Comparison of ENCODE assay signal across 21 cellular contexts in genomic region chr10:17564911-17565310, GRCh38. TPM values are rescaled to one million over a fixed set of nuclear protein-coding genes. Genes with fewer than 3 reads are reported as not detected.
DNase-seq lines count a peak whose midpoint lies in the region; ATAC-seq and TF ChIP-seq lines count a peak whose summit lies in the region.
"Had no signal": no experiment of that assay in that cellular context is flagged by ENCODE, and none has a peak within 500 bp of the region (broad histone marks: within the 10 kb centered on the region; RNA-seq: fewer than 3 reads in every experiment).

No MANE protein-coding gene starts in this region.

- ATAC-seq in mucosa of descending colon (no peak), GM19452 (IDR thresholded peaks at IDR 0.05; ENCODE audit: unreplicated experiment) (no peak), GM21360 (IDR thresholded peaks at IDR 0.05; ENCODE audit: unreplicated experiment) (no peak)
- ATAC-seq: CD8-positive, alpha-beta T cell had no signal

- H3K27me3 Mint-ChIP-seq in dendritic cell treated with granulocyte-macrophage colony-stimulating factor and Interleukin-4, amounts not matched to agents 40 ng/mL and 50 ng/mL, for 4 days, result no peaks in the 10 kb centered on the region
- no peaks in the 10 kb centered on the region for H3K27me3 Mint-ChIP-seq in nephron (ENCODE audit: low read depth)
- H3K27me3 Mint-ChIP-seq: B cell; CD4-positive, alpha-beta T cell had no signal

- peak; percentile 0 for DNase-seq in GDM1 (lab: John Stamatoyannopoulos, UW)
- DNase-seq in mucosa of descending colon, result no peak
- DNase-seq: 8988T; AML-193; Caco-2; Calu3; CD4-positive, alpha-beta T cell; CD8-positive, alpha-beta T cell; DMS 273 treated with DMSO at 0.1 percent for 48 hours; DMS153; DMS53; DMS79; DND-41; EL; GF-D8 had no signal

- no peaks in the 10 kb centered on the region for H3K9me3 Mint-ChIP-seq in dendritic cell treated with granulocyte-macrophage colony-stimulating factor and Interleukin-4, amounts not matched to agents 40 ng/mL and 50 ng/mL, for 4 days
- H3K9me3 Mint-ChIP-seq in nephron, result no peaks in the 10 kb centered on the region
- H3K9me3 Mint-ChIP-seq: CD4-positive, alpha-beta T cell; CD8-positive, alpha-beta T cell had no signal

- peak overlapping the region; percentile 75 for H3K27ac Mint-ChIP-seq in dendritic cell treated with granulocyte-macrophage colony-stimulating factor and Interleukin-4, amounts not matched to agents 40 ng/mL and 50 ng/mL, for 4 days
- H3K27ac Mint-ChIP-seq in nephron, result peak overlapping the region in 2 of 3 experiments; percentile 12 to 48
- H3K27ac Mint-ChIP-seq: B cell; CD4-positive, alpha-beta T cell; CD8-positive, alpha-beta T cell had no signal

- no peak overlapping the region for H3K4me3 ChIP-seq in mucosa of descending colon
- H3K4me3 ChIP-seq: BLaER1 treated with 17β-estradiol and CSF1 and Interleukin-3, amounts not matched to agents 10 nM and 100 nM had no signal

- H3K4me1 ChIP-seq in mucosa of descending colon (ENCODE audit: low read depth), result no peaks in the 10 kb centered on the region
- H3K4me1 ChIP-seq: Caco-2 had no signal

- TF ChIP-seq CTCF in nephron (IDR thresholded peaks at IDR 0.05; ENCODE audit: unreplicated experiment in 3 of 3), result no peak
- TF ChIP-seq CTCF in mucosa of descending colon (IDR thresholded peaks at IDR 0.05), result no peak

- no peaks in the 10 kb centered on the region for H3K9me3 ChIP-seq in mucosa of descending colon
- H3K9me3 ChIP-seq: Caco-2 had no signal

- H3K36me3 ChIP-seq in mucosa of descending colon (ENCODE audit: low read depth), result no peaks in the 10 kb centered on the region
- H3K36me3 ChIP-seq: BLaER1 treated with 17β-estradiol and CSF1 and Interleukin-3, amounts not matched to agents 10 nM and 100 nM had no signal

- H3K4me1 Mint-ChIP-seq in dendritic cell treated with granulocyte-macrophage colony-stimulating factor and Interleukin-4, amounts not matched to agents 40 ng/mL and 50 ng/mL, for 4 days (ENCODE audit: low read depth), result peaks cover 37% of the 10 kb centered on the region
- peaks cover 36% of the 10 kb centered on the region for H3K4me1 Mint-ChIP-seq in nephron
- H3K4me1 Mint-ChIP-seq: B cell had no signal

- H3K4me3 Mint-ChIP-seq in dendritic cell treated with granulocyte-macrophage colony-stimulating factor and Interleukin-4, amounts not matched to agents 40 ng/mL and 50 ng/mL, for 4 days, result no peak overlapping the region
- no peak overlapping the region for H3K4me3 Mint-ChIP-seq in nephron
- H3K4me3 Mint-ChIP-seq: B cell; CD4-positive, alpha-beta T cell; CD8-positive, alpha-beta T cell had no signal

- intact Hi-C loops in dendritic cell treated with granulocyte-macrophage colony-stimulating factor and Interleukin-4, amounts not matched to agents 40 ng/mL and 50 ng/mL, for 4 days (cut with micrococcal nuclease), result no loop called here
- intact Hi-C loops in mucosa of descending colon (cut with DNase I, micrococcal nuclease), result no loop called here

- H3K36me3 Mint-ChIP-seq in dendritic cell treated with granulocyte-macrophage colony-stimulating factor and Interleukin-4, amounts not matched to agents 40 ng/mL and 50 ng/mL, for 4 days (ENCODE audit: low read depth), result no peaks in the 10 kb centered on the region
- H3K36me3 Mint-ChIP-seq in nephron (ENCODE audit: low read depth), result no peaks in the 10 kb centered on the region
- H3K36me3 Mint-ChIP-seq: CD8-positive, alpha-beta T cell had no signal

RNA-seq across cellular contexts. Expression of gene HACD1, which starts 52.3 kb away (rescaled TPM):
- total RNA-seq in mucosa of descending colon, result 10 to 100 TPM in 1 of 3 donors, 1 to 10 TPM in 2; 2.8 to 33.8 (median 6.3) TPM
- total RNA-seq: CD8-positive, alpha-beta T cell had no signal
